ENCODE assay signal across 8 cellular contexts in the genomic region with DNA sequence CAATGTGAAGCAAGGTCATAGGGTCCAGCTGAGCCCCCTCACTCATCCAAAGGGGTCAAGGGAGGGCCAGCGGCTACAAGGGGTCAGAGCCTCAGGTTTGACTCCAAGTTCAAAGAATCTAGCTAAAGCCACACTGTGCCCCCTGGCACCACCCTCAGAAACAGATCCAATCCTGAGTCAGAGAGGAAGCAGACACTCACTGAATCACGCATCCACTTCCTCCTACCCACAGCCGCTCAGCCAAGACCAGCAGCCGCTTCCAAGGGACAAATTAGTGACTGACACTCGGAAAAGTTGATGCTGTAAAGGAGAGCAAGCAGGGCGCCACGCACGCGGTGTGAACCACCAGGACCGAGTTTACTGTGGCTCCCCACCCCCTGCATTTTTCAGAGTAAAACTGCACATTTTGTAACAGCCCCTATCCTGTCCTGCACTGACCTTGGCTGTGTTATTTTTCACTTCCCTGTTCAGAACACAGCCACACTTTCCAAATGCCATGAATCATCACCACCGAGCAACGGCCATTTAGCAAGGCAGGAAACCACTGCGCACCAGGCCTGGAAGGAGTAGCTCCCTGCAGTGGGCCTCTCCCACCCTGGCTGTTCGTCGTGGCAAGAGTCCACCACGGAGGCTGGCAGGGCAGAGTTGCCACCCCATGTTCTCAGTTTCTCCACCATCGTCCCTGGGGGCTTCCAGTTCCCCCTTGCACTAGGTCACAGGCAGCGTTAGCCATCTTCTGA.
DNase-seq lines count a peak whose midpoint lies in the region; ATAC-seq and TF ChIP-seq lines count a peak whose summit lies in the region.

No MANE protein-coding gene starts in this region.

- peak; percentile 39 for ATAC-seq in GM18498 (IDR thresholded peaks at IDR 0.05; ENCODE audit: unreplicated experiment)
- peak; percentile 39 for ATAC-seq in HG03175 (IDR thresholded peaks at IDR 0.05; ENCODE audit: unreplicated experiment)

- no peaks in the 10 kb centered on the region for H3K9me3 ChIP-seq in ascending aorta

- H3K36me3 ChIP-seq in ascending aorta, result no peaks in the 10 kb centered on the region

- TF ChIP-seq CTCF in ascending aorta (IDR thresholded peaks at IDR 0.05), result no peak

- H3K4me3 ChIP-seq in ascending aorta, result peak overlapping the region in 1 of 2 donors; percentile 44

- H3K27me3 ChIP-seq in ascending aorta, result no peaks in the 10 kb centered on the region

- peak overlapping the region; percentile 98 to 99 for H3K27ac ChIP-seq in ascending aorta

- DNase-seq in T-helper 22 cell (ENCODE audit: low read depth), result peak; percentile 69
- DNase-seq in ascending aorta (ENCODE audit: low spot score in 2 of 2), result peak; percentile 91 to 98
- DNase-seq in islet precursor cell, result peak; percentile 90
- peak; percentile 43 to 50 for DNase-seq in stimulated activated CD4-positive, alpha-beta T cell treated with anti-CD3 and anti-CD28 coated beads, Interleukin-15, amount 100 ng/mL, for 1 hour (ENCODE audit: low read depth in 1 of 2, low spot score in 1 of 2)
- no peak for DNase-seq in NCI-H69 (lab: John Stamatoyannopoulos, UW)
- DNase-seq in NCI-H524 treated with DMSO at 0.1 percent for 48 hours (lab: John Stamatoyannopoulos, UW), result no peak

- intact Hi-C loops in ascending aorta (cut with DNase I), result loop anchor here (1.0 to 5.0 kb wide), 7 partner anchors 10 to 484 kb away; a partner anchor contains a TSS

- H3K4me1 ChIP-seq in ascending aorta, result peaks cover 24 to 65% of the 10 kb centered on the region in 2 donors

Comparison
In these comparisons a context has a peak if more than half of its experiments do, and no peak if none do; other contexts are left out.
1. DNase-seq: peak in T-helper 22 cell (single experiment), ascending aorta (2 of 2), islet precursor cell (single experiment) and stimulated activated CD4-positive, alpha-beta T cell treated with anti-CD3 and anti-CD28 coated beads, Interleukin-15, amount 100 ng/mL, for 1 hour (2 of 2); none in NCI-H69 (single experiment) and NCI-H524 treated with DMSO at 0.1 percent for 48 hours (single experiment).